21 cellular contexts compared by ENCODE assay signal in the genomic region with DNA sequence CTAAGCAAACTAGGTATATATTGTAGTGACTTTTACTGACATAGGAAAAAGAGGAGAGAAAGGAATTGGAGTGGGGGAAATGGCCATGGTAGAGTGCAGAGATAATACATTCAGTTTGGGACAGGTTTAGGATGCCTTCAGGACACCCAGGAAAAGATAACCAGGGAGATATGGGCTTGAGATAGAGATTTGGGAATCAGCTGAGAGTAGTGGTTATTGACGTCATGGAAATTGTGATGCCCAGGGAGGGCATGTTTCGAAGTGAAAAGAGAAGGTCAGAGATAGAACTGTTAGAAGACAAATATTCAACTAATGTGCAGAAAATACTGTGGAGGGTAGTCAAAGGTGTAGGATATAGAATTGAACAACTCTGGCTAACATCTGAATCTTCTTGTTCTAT.
"Had no signal": no experiment of that assay in that cellular context is flagged by ENCODE, and none has a peak within 500 bp of the region (broad histone marks: within the 10 kb centered on the region; RNA-seq: fewer than 3 reads in every experiment).

No MANE protein-coding gene starts in this region.

- H3K9me3 ChIP-seq: gastroesophageal sphincter, ovary, prostate gland, testis, transverse colon had no signal

- H3K4me3 ChIP-seq: gastroesophageal sphincter, ovary, prostate gland, smooth muscle cell, testis, transverse colon had no signal

- H3K27ac ChIP-seq: brain microvascular endothelial cell, ovary, prostate gland, testis, transverse colon had no signal

- H3K4me2 ChIP-seq: smooth muscle cell had no signal

- ATAC-seq: gastroesophageal sphincter had no signal

- H3K36me3 ChIP-seq: brain microvascular endothelial cell, ovary, prostate gland, transverse colon had no signal

- H3K4me1 ChIP-seq: prostate gland had no signal

- H3K27me3 ChIP-seq: brain microvascular endothelial cell, gastroesophageal sphincter, ovary, testis, transverse colon had no signal

- DNase-seq: activated CD4-positive, alpha-beta T cell treated with anti-CD3 and anti-CD28 coated beads for 4 hours; activated CD4-positive, alpha-beta T cell treated with anti-CD3 and anti-CD28 coated beads, Interleukin-2, amount 50 U/mL, for 4 hours; activated CD8-positive, alpha-beta memory T cell treated with anti-CD3 and anti-CD28 coated beads for 24 hours; activated effector memory CD4-positive, alpha-beta T cell treated with Interleukin-2 at 50 U/mL for 16 hours; activated naive CD4-positive, alpha-beta T cell treated with Interleukin-2 at 50 U/mL for 16 hours; aorta; brain microvascular endothelial cell; central memory CD4-positive, alpha-beta T cell; mammary epithelial cell; naive B cell; ovary; retina; stimulated activated CD4-positive, alpha-beta T cell treated with anti-CD3 and anti-CD28 coated beads, Interleukin-15, amount 100 ng/mL, for 24 hours; stimulated activated CD4-positive, alpha-beta T cell treated with anti-CD3 and anti-CD28 coated beads, Interleukin-2, amount 100 ng/mL, for 24 hours; stimulated activated naive CD4-positive, alpha-beta T cell; T-helper 1 cell; testis; transverse colon had no signal
